13 cellular contexts compared by ENCODE assay signal in genomic region chr6:46438245-46438644, GRCh38. TPM values are rescaled to one million over a fixed set of nuclear protein-coding genes. Genes with fewer than 3 reads are reported as not detected.
"Had no signal": no experiment of that assay in that cellular context is flagged by ENCODE, and none has a peak within 500 bp of the region (broad histone marks: within the 10 kb centered on the region; RNA-seq: fewer than 3 reads in every experiment).

No MANE protein-coding gene starts in this region.

- ATAC-seq: activated CD8-positive, alpha-beta T cell treated with anti-CD3 and anti-CD28 coated beads, Interleukin-2, amount 10 ng/mL, durations not matched to agents 7 days and 5 days; left colon had no signal

- H3K27ac ChIP-seq: tibial nerve, WERI-Rb-1 had no signal

- H3K36me3 ChIP-seq: tibial nerve, WERI-Rb-1 had no signal

- H3K9me3 ChIP-seq: tibial nerve had no signal

- DNase-seq: activated CD4-positive, alpha-beta T cell treated with anti-CD3 and anti-CD28 coated beads for 4 hours; activated CD8-positive, alpha-beta memory T cell treated with anti-CD3 and anti-CD28 coated beads, Interleukin-2, amount 50 U/mL, for 48 hours; activated CD8-positive, alpha-beta T cell treated with anti-CD3 and anti-CD28 coated beads, Interleukin-2, amount 10 ng/mL, durations not matched to agents 7 days and 5 days; activated naive CD4-positive, alpha-beta T cell; central memory CD4-positive, alpha-beta T cell; endodermal cell; immature natural killer cell; left colon; mammary epithelial cell; T1000; WERI-Rb-1 had no signal

- H3K4me3 ChIP-seq: skin epidermis, tibial nerve had no signal

- H3K27me3 ChIP-seq: tibial nerve had no signal

RNA-seq across cellular contexts. Expression of gene RCAN2, which starts 53.0 kb away (rescaled TPM):
- total RNA-seq: activated CD8-positive, alpha-beta T cell treated with anti-CD3 and anti-CD28 coated beads, Interleukin-2, amount 10 ng/mL, durations not matched to agents 7 days and 5 days had no signal
- polyA plus RNA-seq: immature natural killer cell, mammary epithelial cell had no signal
